ENCODE assay signal across 1 cellular context in genomic region chr20:63973636-63974401, GRCh38.
TF ChIP-seq lines count a peak whose summit lies in the region.

No MANE protein-coding gene starts in this region.

TF ChIP-seq in HepG2, 621 proteins besides CTCF, POLR2A, EP300 and RAD21 (continued from another document and continues in another):
- TF ChIP-seq ZNF142 (CRISPR knock-in tag; IDR thresholded peaks at IDR 0.05) (0 out of 2 replicates have a peak, but pooled peaks have one; percentile 65), SMYD3 (CRISPR knock-in tag; IDR thresholded peaks at IDR 0.05) (no peak), SMAD3 (CRISPR knock-in tag; IDR thresholded peaks at IDR 0.05) (peak; percentile 87), ZNF253 (CRISPR knock-in tag; IDR thresholded peaks at IDR 0.05; ENCODE audit: borderline replicate concordance) (no peak; the same call in 1 of the 2 replicates), PLRG1 (conservative IDR thresholded peaks at IDR 0.05) (no peak), FOXP4 (CRISPR knock-in tag; IDR thresholded peaks at IDR 0.05) (peak; percentile 79; the same call in 1 of the 2 replicates), PAXIP1 (CRISPR knock-in tag; conservative IDR thresholded peaks at IDR 0.05) (0 out of 2 replicates have a peak, but pooled peaks have one; percentile 40), ZNF282 (IDR thresholded peaks at IDR 0.05; ENCODE audit: partially characterized antibody) (no peak), MNT (IDR thresholded peaks at IDR 0.05) (peak; percentile 54), ZNF7 (CRISPR knock-in tag; IDR thresholded peaks at IDR 0.05) (no peak), HOXD1 (CRISPR knock-in tag; IDR thresholded peaks at IDR 0.05) (peak; percentile 94), CCDC6 (CRISPR knock-in tag; IDR thresholded peaks at IDR 0.05) (no peak), GABPB1 (CRISPR knock-in tag; IDR thresholded peaks at IDR 0.05) (peak; percentile 83), SMAD9 (CRISPR knock-in tag; IDR thresholded peaks at IDR 0.05) (no peak; the same call in 1 of the 2 replicates), HNRNPH1 (optimal IDR thresholded peaks at IDR 0.05; ENCODE audit: low read depth, low read length) (no peak), ATF5 (CRISPR knock-in tag; IDR thresholded peaks at IDR 0.05; ENCODE audit: low read depth) (peak; percentile 90), MED13 (CRISPR knock-in tag; IDR thresholded peaks at IDR 0.05) (no peak), GFI1 (CRISPR knock-in tag; IDR thresholded peaks at IDR 0.05; ENCODE audit: borderline replicate concordance) (peak; percentile 66), PHF8 (CRISPR knock-in tag; IDR thresholded peaks at IDR 0.05) (peak; percentile 77), SPEN (CRISPR knock-in tag; IDR thresholded peaks at IDR 0.05; ENCODE audit: low read depth) (peak; percentile 85), RARA (CRISPR knock-in tag; IDR thresholded peaks at IDR 0.05) (peak; percentile 59), ZNF121 (CRISPR knock-in tag; IDR thresholded peaks at IDR 0.05) (peak; percentile 79), RXRA (CRISPR knock-in tag; IDR thresholded peaks at IDR 0.05) (peak; percentile 79), ASH2L (IDR thresholded peaks at IDR 0.05; ENCODE audit: insufficient read length, low read depth, low read length) (no peak), FOXP1 (IDR thresholded peaks at IDR 0.05) (no peak), FOXP1 (CRISPR knock-in tag; IDR thresholded peaks at IDR 0.05) (peak; percentile 52), SOX5 (CRISPR knock-in tag; IDR thresholded peaks at IDR 0.05; ENCODE audit: borderline replicate concordance) (peak; percentile 75), ZMYM4 (CRISPR knock-in tag; IDR thresholded peaks at IDR 0.05) (peak; percentile 43; the same call in 1 of the 2 replicates), MXD1 (CRISPR knock-in tag; IDR thresholded peaks at IDR 0.05) (peak; percentile 95), ESRRA (CRISPR knock-in tag; IDR thresholded peaks at IDR 0.05; ENCODE audit: low read depth) (peak; percentile 75), JDP2 (CRISPR knock-in tag; IDR thresholded peaks at IDR 0.05; ENCODE audit: borderline replicate concordance) (no peak), ARID3A (IDR thresholded peaks at IDR 0.05; ENCODE audit: low read depth, low read length) (no peak), ZHX1 (CRISPR knock-in tag; IDR thresholded peaks at IDR 0.05; ENCODE audit: low read depth) (peak; percentile 92; the same call in 1 of the 2 replicates), PREB (CRISPR knock-in tag; IDR thresholded peaks at IDR 0.05) (peak; percentile 83; the same call in 1 of the 2 replicates), PRDM4 (CRISPR knock-in tag; IDR thresholded peaks at IDR 0.05; ENCODE audit: borderline replicate concordance) (0 out of 2 replicates have a peak, but pooled peaks have one; percentile 36)
